In genomic region chr18:69897397-69898108, GRCh38 we compare ENCODE assay signal across 9 cellular contexts. TPM values are rescaled to one million over a fixed set of nuclear protein-coding genes. Genes with fewer than 3 reads are reported as not detected.
DNase-seq lines count a peak whose midpoint lies in the region; ATAC-seq and TF ChIP-seq lines count a peak whose summit lies in the region.
"Had no signal": no experiment of that assay in that cellular context is flagged by ENCODE, and none has a peak within 500 bp of the region (broad histone marks: within the 10 kb centered on the region; RNA-seq: fewer than 3 reads in every experiment).

No MANE protein-coding gene starts in this region.

- peak in 1 of 10 experiments; percentile 11 for DNase-seq in CD4-positive, alpha-beta T cell
- DNase-seq in activated T-cell treated with anti-CD3 and anti-CD28 coated beads, Interleukin-2, amount 50 U/mL, for 72 hours = peak; percentile 59 to 61
- DNase-seq in SW480 (ENCODE audit: low spot score) = no peak
- no peak for DNase-seq in foreskin melanocyte
- DNase-seq in spleen = no peak
- DNase-seq in GF-D8 (lab: John Stamatoyannopoulos, UW) = no peak
- DNase-seq: lower lobe of right lung had no signal

- H3K36me3 ChIP-seq in spleen = peaks cover 0 to 11% (median 6%) of the 10 kb centered on the region in 6 donors
- H3K36me3 ChIP-seq: lower lobe of right lung had no signal

- H3K27me3 ChIP-seq in CD4-positive, alpha-beta T cell (ENCODE audit: control insufficient read depth, insufficient read depth, low read length) = no peaks in the 10 kb centered on the region
- H3K27me3 ChIP-seq in spleen (replicated peaks in 1 of 7) = no peaks in the 10 kb centered on the region

- H3K27me3 Mint-ChIP-seq in CD4-positive, alpha-beta T cell = no peaks in the 10 kb centered on the region
- H3K27me3 Mint-ChIP-seq in activated T-cell treated with anti-CD3 and anti-CD28 coated beads, Interleukin-2, amount 50 U/mL, for 72 hours (ENCODE audit: low read depth) = no peaks in the 10 kb centered on the region

- peak overlapping the region; percentile 83 for H3K4me3 Mint-ChIP-seq in CD4-positive, alpha-beta T cell
- peak overlapping the region; percentile 82 to 92 for H3K4me3 Mint-ChIP-seq in activated T-cell treated with anti-CD3 and anti-CD28 coated beads, Interleukin-2, amount 50 U/mL, for 72 hours

- CTCF ChIA-PET in CD4-positive, alpha-beta T cell (lab: Charles Lee) = interaction anchor here (0.8 to 1.6 kb wide), 2 partner anchors 16 to 37 kb away, joined by 3 to 5 read pairs; no protein-coding TSS in a partner anchor

- POLR2A ChIA-PET in CD4-positive, alpha-beta T cell (lab: Charles Lee) = interaction anchor here (0.6 to 2.6 kb wide), 13 partner anchors 11 to 201 kb away, joined by 3 to 31 read pairs (median 5); partner anchors contain the start of gene CD226

- intact Hi-C loops in CD4-positive, alpha-beta T cell (cut with DNase I, micrococcal nuclease) = loop anchor here (1.0 to 2.0 kb wide), 2 partner anchors 59 to 62 kb away; no protein-coding TSS in a partner anchor
- intact Hi-C loops in spleen (cut with DNase I; ENCODE audit: low total_unique reads) = no loop called here

- peak overlapping the region in 1 of 8 donors; percentile 45 for H3K4me3 ChIP-seq in spleen
- H3K4me3 ChIP-seq: lower lobe of right lung had no signal

- WGBS in spleen, 5 donors = 50 to 59% (median 54%) methylated on average over 7 of the region's 7 CpGs

- peak; percentile 18 for TF ChIP-seq CTCF in CD4-positive, alpha-beta T cell (IDR thresholded peaks at IDR 0.05)
- TF ChIP-seq CTCF in spleen (IDR thresholded peaks at IDR 0.05 in 8 of 11, conservative IDR thresholded peaks at IDR 0.05 in 3 of 11) = no peak

- H3K9me3 ChIP-seq in CD4-positive, alpha-beta T cell (ENCODE audit: control insufficient read depth, low read length) = no peaks in the 10 kb centered on the region
- peaks cover 0 to 5% (median 0%) of the 10 kb centered on the region in 8 donors for H3K9me3 ChIP-seq in spleen
- H3K9me3 ChIP-seq: lower lobe of right lung had no signal

- peaks cover 0 to 33% (median 4%) of the 10 kb centered on the region in 6 donors for H3K4me1 ChIP-seq in spleen
- H3K4me1 ChIP-seq: lower lobe of right lung had no signal

- peak overlapping the region; percentile 86 for H3K27ac Mint-ChIP-seq in CD4-positive, alpha-beta T cell
- peak overlapping the region; percentile 98 for H3K27ac Mint-ChIP-seq in activated T-cell treated with anti-CD3 and anti-CD28 coated beads, Interleukin-2, amount 50 U/mL, for 72 hours

- ATAC-seq in CD4-positive, alpha-beta T cell (ENCODE audit: poor library complexity) = peak; percentile 69
- ATAC-seq in GM19324 (IDR thresholded peaks at IDR 0.05; ENCODE audit: low FRiP score, unreplicated experiment) (peak; percentile 52), HG03139 (IDR thresholded peaks at IDR 0.05; ENCODE audit: unreplicated experiment) (peak; percentile 35)
- peak; percentile 39 to 60 for ATAC-seq in activated T-cell treated with anti-CD3 and anti-CD28 coated beads, Interleukin-2, amount 50 U/mL, for 72 hours (replicated peaks in 1 of 2)

- peak overlapping the region; percentile 53 for H3K27ac ChIP-seq in CD4-positive, alpha-beta T cell (ENCODE audit: low read depth, low read length)
- H3K27ac ChIP-seq in spleen = peak overlapping the region in 3 of 8 donors; percentile 17 to 51 (median 49)
- H3K27ac ChIP-seq: lower lobe of right lung had no signal

- peaks cover 84% of the 10 kb centered on the region for H3K4me1 Mint-ChIP-seq in CD4-positive, alpha-beta T cell (ENCODE audit: low read depth)
- H3K4me1 Mint-ChIP-seq in activated T-cell treated with anti-CD3 and anti-CD28 coated beads, Interleukin-2, amount 50 U/mL, for 72 hours (ENCODE audit: low read depth) = peaks cover 78% of the 10 kb centered on the region

- peaks cover 75% of the 10 kb centered on the region for H3K36me3 Mint-ChIP-seq in CD4-positive, alpha-beta T cell (ENCODE audit: low read depth)
- H3K36me3 Mint-ChIP-seq in activated T-cell treated with anti-CD3 and anti-CD28 coated beads, Interleukin-2, amount 50 U/mL, for 72 hours (ENCODE audit: insufficient read depth in 2 of 2) = peaks cover 22 to 41% of the 10 kb centered on the region in 2 donors

- no peak for TF ChIP-seq POLR2A in spleen (IDR thresholded peaks at IDR 0.05)

- no peaks in the 10 kb centered on the region for H3K9me3 Mint-ChIP-seq in CD4-positive, alpha-beta T cell
- H3K9me3 Mint-ChIP-seq in activated T-cell treated with anti-CD3 and anti-CD28 coated beads, Interleukin-2, amount 50 U/mL, for 72 hours = peaks cover 0 to 6% of the 10 kb centered on the region in 2 donors

RNA-seq across cellular contexts. Expression of gene CD226, which starts 50.1 kb away (rescaled TPM):
- total RNA-seq in CD4-positive, alpha-beta T cell = 10 to 100 TPM; 74.0 to 74.8 TPM
- 10 to 100 TPM; 73.7 to 81.8 TPM for total RNA-seq in activated T-cell treated with anti-CD3 and anti-CD28 coated beads, Interleukin-2, amount 50 U/mL, for 72 hours
- total RNA-seq in spleen = 10 to 100 TPM; 23.4 to 51.4 (median 40.0) TPM
- 1 to 10 TPM in 2 of 3 donors, under 1 TPM in 1; 0.91 to 1.8 (median 1.4) TPM for polyA plus RNA-seq in spleen

Comparison
In these comparisons a context has a peak if more than half of its experiments do, and no peak if none do; other contexts are left out.
1. DNase-seq: peak in activated T-cell treated with anti-CD3 and anti-CD28 coated beads, Interleukin-2, amount 50 U/mL, for 72 hours (2 of 2); none in SW480 (single experiment), foreskin melanocyte (single experiment), spleen (single experiment) and GF-D8 (single experiment).
2. Peak in every context shown above with its lines, with median percentiles within 50 percentile points of each other: ATAC-seq.